14 cellular contexts compared by ENCODE assay signal in the genomic region with DNA sequence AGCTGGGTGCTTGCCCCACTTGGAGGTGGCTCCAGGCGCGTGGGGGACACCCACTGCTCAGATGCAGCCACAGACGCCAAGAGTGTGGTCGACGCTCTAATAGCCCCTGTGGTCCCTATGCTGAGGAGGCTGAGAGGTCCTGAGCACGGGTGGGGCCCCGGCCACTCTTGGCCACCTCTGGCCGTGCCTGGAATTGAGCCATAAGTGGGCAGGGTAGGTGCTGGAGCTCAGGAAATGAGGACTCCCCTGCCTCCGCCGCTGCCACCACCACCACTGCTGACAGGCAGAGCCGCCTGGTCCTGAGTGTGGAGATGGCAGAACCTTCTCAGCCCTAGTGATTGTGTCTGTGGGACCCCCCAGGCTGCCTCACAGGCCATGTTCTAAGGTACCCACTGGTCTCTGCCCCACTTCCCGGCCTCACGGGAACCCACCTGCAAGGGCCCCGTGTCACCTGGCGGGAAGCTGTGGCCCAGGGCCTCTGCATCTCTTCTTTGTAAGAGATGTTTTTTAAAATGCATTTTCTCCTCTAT. TPM values are rescaled to one million over a fixed set of nuclear protein-coding genes. Genes with fewer than 3 reads are reported as not detected.
DNase-seq lines count a peak whose midpoint lies in the region; ATAC-seq, FAIRE-seq and TF ChIP-seq lines count a peak whose summit lies in the region.
"Had no signal": no experiment of that assay in that cellular context is flagged by ENCODE, and none has a peak within 500 bp of the region (broad histone marks: within the 10 kb centered on the region; RNA-seq: fewer than 3 reads in every experiment).

No MANE protein-coding gene starts in this region.

- no peak for FAIRE-seq in D721Med (lab: Jason Lieb, UNC)
- FAIRE-seq: G401.6, HTR-8/SVneo, pancreas had no signal

- H3K4me1 ChIP-seq in endodermal cell (ENCODE audit: control insufficient read depth, insufficient read depth, low read length): no peaks in the 10 kb centered on the region
- H3K4me1 ChIP-seq: left lung, pancreas had no signal

- H3K36me3 Mint-ChIP-seq in activated CD4-positive, alpha-beta T cell treated with anti-CD3 and anti-CD28 coated beads, Interleukin-2, amount 10 ng/mL, durations not matched to agents 7 days and 5 days (ENCODE audit: low read depth): peaks cover 25% of the 10 kb centered on the region
- peaks cover 14% of the 10 kb centered on the region for H3K36me3 Mint-ChIP-seq in activated CD4-positive, alpha-beta memory T cell treated with anti-CD3 and anti-CD28 coated beads for 36 hours
- H3K36me3 Mint-ChIP-seq in endodermal cell (ENCODE audit: low read depth): peaks cover 37% of the 10 kb centered on the region
- H3K36me3 Mint-ChIP-seq in stimulated activated effector memory CD8-positive, alpha-beta T cell treated with anti-CD3 and anti-CD28 coated beads, Interleukin-12 subunit alpha, Interleukin-12 subunit beta, amount 100 ng/mL, for 72 hours: peaks cover 54% of the 10 kb centered on the region

- intact Hi-C loops in activated CD4-positive, alpha-beta memory T cell treated with anti-CD3 and anti-CD28 coated beads for 36 hours (cut with micrococcal nuclease): no loop called here

- no peaks in the 10 kb centered on the region for H3K27me3 ChIP-seq in endodermal cell (ENCODE audit: control insufficient read depth, insufficient read depth, low read length, poor library complexity, severe bottlenecking)
- H3K27me3 ChIP-seq: left lung, pancreas had no signal

- H3K4me3 ChIP-seq in endodermal cell (ENCODE audit: low read length): no peak overlapping the region
- H3K4me3 ChIP-seq: left lung, pancreas had no signal

- no peaks in the 10 kb centered on the region for H3K9me3 Mint-ChIP-seq in activated CD4-positive, alpha-beta T cell treated with anti-CD3 and anti-CD28 coated beads, Interleukin-2, amount 10 ng/mL, durations not matched to agents 7 days and 5 days
- H3K9me3 Mint-ChIP-seq in activated CD4-positive, alpha-beta memory T cell treated with anti-CD3 and anti-CD28 coated beads for 36 hours: no peaks in the 10 kb centered on the region
- H3K9me3 Mint-ChIP-seq in endodermal cell: no peaks in the 10 kb centered on the region
- H3K9me3 Mint-ChIP-seq in stimulated activated effector memory CD8-positive, alpha-beta T cell treated with anti-CD3 and anti-CD28 coated beads, Interleukin-12 subunit alpha, Interleukin-12 subunit beta, amount 100 ng/mL, for 72 hours: no peaks in the 10 kb centered on the region

- no peaks in the 10 kb centered on the region for H3K9me3 ChIP-seq in endodermal cell (ENCODE audit: control insufficient read depth, low read length)
- H3K9me3 ChIP-seq: left lung, pancreas had no signal

- peak overlapping the region; percentile 53 for H3K27ac ChIP-seq in endodermal cell (ENCODE audit: low read depth, low read length)
- H3K27ac ChIP-seq: pancreas had no signal

- 91 to 94% methylated on average over 7 to 15 of the region's 15 CpGs for WGBS in endodermal cell (ENCODE audit: insufficient coverage in 1 of 2, insufficient read length in 1 of 2), 2 experiments

- POLR2A ChIA-PET in activated CD4-positive, alpha-beta T cell treated with anti-CD3 and anti-CD28 coated beads, Interleukin-2, amount 10 ng/mL, durations not matched to agents 7 days and 5 days (lab: Charles Lee): interaction anchor here (1.0 kb wide), 1 partner anchor 19 kb away, joined by 3 read pairs; no protein-coding TSS in a partner anchor
- POLR2A ChIA-PET in activated CD4-positive, alpha-beta memory T cell treated with anti-CD3 and anti-CD28 coated beads for 36 hours (lab: Charles Lee): no interaction called here

- no peaks in the 10 kb centered on the region for H3K27me3 Mint-ChIP-seq in activated CD4-positive, alpha-beta T cell treated with anti-CD3 and anti-CD28 coated beads, Interleukin-2, amount 10 ng/mL, durations not matched to agents 7 days and 5 days
- H3K27me3 Mint-ChIP-seq in activated CD4-positive, alpha-beta memory T cell treated with anti-CD3 and anti-CD28 coated beads for 36 hours: no peaks in the 10 kb centered on the region
- H3K27me3 Mint-ChIP-seq in endodermal cell (ENCODE audit: insufficient read depth): no peaks in the 10 kb centered on the region

- H3K36me3 ChIP-seq in endodermal cell (ENCODE audit: control insufficient read depth, insufficient read depth, low read length): peaks cover 47% of the 10 kb centered on the region

- DNase-seq in activated CD4-positive, alpha-beta T cell treated with anti-CD3 and anti-CD28 coated beads, Interleukin-2, amount 10 ng/mL, durations not matched to agents 7 days and 5 days: peak; percentile 28
- DNase-seq in activated CD4-positive, alpha-beta T cell treated with anti-CD3 and anti-CD28 coated beads, Interleukin-2, amount 50 U/mL, for 4 hours: no peak
- DNase-seq in activated CD4-positive, alpha-beta memory T cell treated with anti-CD3 and anti-CD28 coated beads for 36 hours: peak; percentile 23
- peak; percentile 63 for DNase-seq in endodermal cell
- DNase-seq in stimulated activated effector memory CD8-positive, alpha-beta T cell treated with anti-CD3 and anti-CD28 coated beads, Interleukin-12 subunit alpha, Interleukin-12 subunit beta, amount 100 ng/mL, for 72 hours (ENCODE audit: low spot score in 2 of 2): peak; percentile 14 to 70
- DNase-seq in D721Med (ENCODE audit: insufficient read length, low spot score): no peak
- DNase-seq: NCI-H1694; NK-92 treated with Interleukin-12 subunit alpha and Interleukin-12 subunit beta, amount 100 ng/mL, for 24 hours; pancreas had no signal

- H3K9ac ChIP-seq in endodermal cell (ENCODE audit: extremely low read depth, low read length, poor library complexity, severe bottlenecking): no peak overlapping the region

- CTCF ChIA-PET in activated CD4-positive, alpha-beta T cell treated with anti-CD3 and anti-CD28 coated beads, Interleukin-2, amount 10 ng/mL, durations not matched to agents 7 days and 5 days (lab: Charles Lee): interaction anchor here (0.6 to 1.5 kb wide), 2 partner anchors 128 to 177 kb away, joined by 3 to 4 read pairs; no protein-coding TSS in a partner anchor
- CTCF ChIA-PET in activated CD4-positive, alpha-beta memory T cell treated with anti-CD3 and anti-CD28 coated beads for 36 hours (lab: Charles Lee): no interaction called here

- TF ChIP-seq CTCF in endodermal cell (conservative IDR thresholded peaks at IDR 0.05) (peak; percentile 52), D721Med (IDR thresholded peaks at IDR 0.05; ENCODE audit: insufficient read depth, missing control alignments) (no peak)

- H3K27ac Mint-ChIP-seq in activated CD4-positive, alpha-beta T cell treated with anti-CD3 and anti-CD28 coated beads, Interleukin-2, amount 10 ng/mL, durations not matched to agents 7 days and 5 days: peak overlapping the region; percentile 96
- H3K27ac Mint-ChIP-seq in activated CD4-positive, alpha-beta memory T cell treated with anti-CD3 and anti-CD28 coated beads for 36 hours: peak overlapping the region; percentile 46
- no peak overlapping the region for H3K27ac Mint-ChIP-seq in endodermal cell
- peak overlapping the region; percentile 90 for H3K27ac Mint-ChIP-seq in stimulated activated effector memory CD8-positive, alpha-beta T cell treated with anti-CD3 and anti-CD28 coated beads, Interleukin-12 subunit alpha, Interleukin-12 subunit beta, amount 100 ng/mL, for 72 hours

- H3K4me1 Mint-ChIP-seq in activated CD4-positive, alpha-beta T cell treated with anti-CD3 and anti-CD28 coated beads, Interleukin-2, amount 10 ng/mL, durations not matched to agents 7 days and 5 days: peaks cover 20% of the 10 kb centered on the region
- H3K4me1 Mint-ChIP-seq in activated CD4-positive, alpha-beta memory T cell treated with anti-CD3 and anti-CD28 coated beads for 36 hours (ENCODE audit: low read depth): peaks cover 11% of the 10 kb centered on the region
- no peaks in the 10 kb centered on the region for H3K4me1 Mint-ChIP-seq in endodermal cell
- peaks cover 28% of the 10 kb centered on the region for H3K4me1 Mint-ChIP-seq in stimulated activated effector memory CD8-positive, alpha-beta T cell treated with anti-CD3 and anti-CD28 coated beads, Interleukin-12 subunit alpha, Interleukin-12 subunit beta, amount 100 ng/mL, for 72 hours

- peak; percentile 57 for ATAC-seq in stimulated activated effector memory CD8-positive, alpha-beta T cell treated with anti-CD3 and anti-CD28 coated beads, Interleukin-12 subunit alpha, Interleukin-12 subunit beta, amount 100 ng/mL, for 72 hours
- ATAC-seq in HG02588 (IDR thresholded peaks at IDR 0.05; ENCODE audit: unreplicated experiment) (no peak), GM21447 (IDR thresholded peaks at IDR 0.05; ENCODE audit: unreplicated experiment) (no peak)
- ATAC-seq: left lung had no signal

- no peak overlapping the region for H3K4me3 Mint-ChIP-seq in activated CD4-positive, alpha-beta T cell treated with anti-CD3 and anti-CD28 coated beads, Interleukin-2, amount 10 ng/mL, durations not matched to agents 7 days and 5 days
- H3K4me3 Mint-ChIP-seq in activated CD4-positive, alpha-beta memory T cell treated with anti-CD3 and anti-CD28 coated beads for 36 hours: no peak overlapping the region
- no peak overlapping the region for H3K4me3 Mint-ChIP-seq in endodermal cell
- peak overlapping the region; percentile 70 for H3K4me3 Mint-ChIP-seq in stimulated activated effector memory CD8-positive, alpha-beta T cell treated with anti-CD3 and anti-CD28 coated beads, Interleukin-12 subunit alpha, Interleukin-12 subunit beta, amount 100 ng/mL, for 72 hours

RNA-seq across cellular contexts. Expression of a gene that starts 34.6 kb away (rescaled TPM):
- 10 to 100 TPM; 57.6 to 62.1 TPM for total RNA-seq in activated CD4-positive, alpha-beta T cell treated with anti-CD3 and anti-CD28 coated beads, Interleukin-2, amount 10 ng/mL, durations not matched to agents 7 days and 5 days
- total RNA-seq in activated CD4-positive, alpha-beta memory T cell treated with anti-CD3 and anti-CD28 coated beads for 36 hours: 10 to 100 TPM; 32.0 to 35.3 TPM
- 10 to 100 TPM; 51.0 to 52.2 TPM for total RNA-seq in endodermal cell
- polyA plus RNA-seq in endodermal cell (2013, experiment 1 of 2): 41.5 TPM
- 38.8 TPM for polyA plus RNA-seq in endodermal cell (2013, experiment 2 of 2)

Comparison
In these comparisons a context has a peak if more than half of its experiments do, and no peak if none do; other contexts are left out.
1. DNase-seq: peak in activated CD4-positive, alpha-beta T cell treated with anti-CD3 and anti-CD28 coated beads, Interleukin-2, amount 10 ng/mL, durations not matched to agents 7 days and 5 days (single experiment), activated CD4-positive, alpha-beta memory T cell treated with anti-CD3 and anti-CD28 coated beads for 36 hours (single experiment), endodermal cell (single experiment) and stimulated activated effector memory CD8-positive, alpha-beta T cell treated with anti-CD3 and anti-CD28 coated beads, Interleukin-12 subunit alpha, Interleukin-12 subunit beta, amount 100 ng/mL, for 72 hours (2 of 2); none in activated CD4-positive, alpha-beta T cell treated with anti-CD3 and anti-CD28 coated beads, Interleukin-2, amount 50 U/mL, for 4 hours (0 of 2) and D721Med (single experiment).